ENCODE assay signal across 8 cellular contexts in genomic region chr1:26432793-26433192, GRCh38. TPM values are rescaled to one million over a fixed set of nuclear protein-coding genes. Genes with fewer than 3 reads are reported as not detected.
DNase-seq lines count a peak whose midpoint lies in the region; ATAC-seq and TF ChIP-seq lines count a peak whose summit lies in the region.

No MANE protein-coding gene starts in this region.

- CTCF ChIA-PET in activated B cell treated with CpG ODN at 0.5 μM for 24 hours (lab: Charles Lee) = interaction anchor here (1.1 to 1.7 kb wide), 4 partner anchors 15 to 67 kb away, joined by 6 to 15 read pairs (median 8); no protein-coding TSS in a partner anchor

- H3K36me3 ChIP-seq in H7 (replicated peaks; ENCODE audit: control insufficient read depth, insufficient read depth, low read length) (peaks cover 7% of the 10 kb centered on the region), hepatocyte (replicated peaks; ENCODE audit: insufficient read depth, low read depth) (no peaks in the 10 kb centered on the region), skeletal muscle tissue (ENCODE audit: control insufficient read depth in 3 of 3, insufficient read depth in 3 of 3, low read length in 3 of 3) (peaks cover 6 to 17% (median 7%) of the 10 kb centered on the region in 3 donors)

- TF ChIP-seq CTCF in activated B cell treated with CpG ODN at 0.5 μM for 24 hours (IDR thresholded peaks at IDR 0.05) (no peak), hepatocyte (IDR thresholded peaks at IDR 0.05; ENCODE audit: poor library complexity) (no peak), GM20000 (IDR thresholded peaks at IDR 0.05; ENCODE audit: extremely low read depth, missing control alignments) (no peak)

- no peaks in the 10 kb centered on the region for H3K9me3 Mint-ChIP-seq in activated B cell treated with CpG ODN at 0.5 μM for 24 hours

- ATAC-seq in activated B cell treated with CpG ODN at 0.5 μM for 24 hours (ENCODE audit: low read depth) = no peak

- peak overlapping the region; percentile 52 for H2AFZ ChIP-seq in hepatocyte

- peaks cover 11% of the 10 kb centered on the region for H3K4me1 ChIP-seq in hepatocyte (ENCODE audit: insufficient read depth)
- peaks cover 10 to 18% (median 15%) of the 10 kb centered on the region in 3 donors for H3K4me1 ChIP-seq in skeletal muscle tissue (ENCODE audit: control insufficient read depth in 3 of 3, insufficient read depth in 3 of 3, low read length in 3 of 3)

- peak overlapping the region; percentile 50 for H3K4me3 ChIP-seq in H7 (ENCODE audit: insufficient read depth, low read depth, low read length)
- H3K4me3 ChIP-seq in hepatocyte = peak overlapping the region; percentile 35
- H3K4me3 ChIP-seq in skeletal muscle tissue (ENCODE audit: low read length in 3 of 3) = peak overlapping the region; percentile 84 to 95 (median 90)

- H3K27me3 Mint-ChIP-seq in activated B cell treated with CpG ODN at 0.5 μM for 24 hours = no peaks in the 10 kb centered on the region

- no peaks in the 10 kb centered on the region for H4K20me1 ChIP-seq in hepatocyte (ENCODE audit: insufficient read depth, poor library complexity, severe bottlenecking)

- peaks cover 17% of the 10 kb centered on the region for H3K36me3 Mint-ChIP-seq in activated B cell treated with CpG ODN at 0.5 μM for 24 hours (ENCODE audit: low read depth)

- H3K4me2 ChIP-seq in hepatocyte = peak overlapping the region; percentile 92

- peak overlapping the region; percentile 79 to 91 (median 80) for H3K9ac ChIP-seq in skeletal muscle tissue (ENCODE audit: low read depth in 1 of 3, low read length in 3 of 3)

- no peaks in the 10 kb centered on the region for H3K9me2 ChIP-seq in hepatocyte (replicated peaks; ENCODE audit: insufficient read depth)

- intact Hi-C loops in activated B cell treated with CpG ODN at 0.5 μM for 24 hours (cut with micrococcal nuclease) = loop anchor here (1.0 to 5.0 kb wide), 7 partner anchors 24 to 525 kb away; partner anchors contain the start of genes HMGN2, PDIK1L and STMN1

- H3K27me3 ChIP-seq in H7 (ENCODE audit: control insufficient read depth, insufficient read depth, low read length) = no peaks in the 10 kb centered on the region
- no peaks in the 10 kb centered on the region for H3K27me3 ChIP-seq in hepatocyte
- no peaks in the 10 kb centered on the region for H3K27me3 ChIP-seq in skeletal muscle tissue (ENCODE audit: control insufficient read depth in 3 of 3, insufficient read depth in 3 of 3, low read length in 3 of 3)

- H3K4me1 Mint-ChIP-seq in activated B cell treated with CpG ODN at 0.5 μM for 24 hours = peaks cover 23% of the 10 kb centered on the region

- POLR2A ChIA-PET in activated B cell treated with CpG ODN at 0.5 μM for 24 hours (lab: Charles Lee) = interaction anchor here (0.6 to 1.8 kb wide), 12 partner anchors 12 to 435 kb away, joined by 3 to 45 read pairs (median 5); partner anchors contain the start of genes HMGN2, PAFAH2, PDIK1L and ZNF593

- WGBS in hepatocyte (ENCODE audit: low lambda C conversion rate, missing lambda C conversion rate) = 59% methylated on average over 3 of the region's 3 CpGs

- H3K9me3 ChIP-seq in hepatocyte (ENCODE audit: low read depth) (no peaks in the 10 kb centered on the region), skeletal muscle tissue (ENCODE audit: control insufficient read depth in 3 of 3, low read length in 3 of 3) (no peaks in the 10 kb centered on the region)

- DNase-seq in H7 (no peak), activated B cell treated with CpG ODN at 0.5 μM for 24 hours (no peak), hepatocyte (ENCODE audit: low spot score) (no peak), COR-L47 (lab: John Stamatoyannopoulos, UW) (no peak), occipital lobe (lab: John Stamatoyannopoulos, UW) (no peak), GM20000 (ENCODE audit: low spot score) (no peak)
- no peak for DNase-seq in activated CD4-positive, CD25-positive, alpha-beta regulatory T cell treated with anti-CD3 and anti-CD28 coated beads, Interleukin-2, amount 50 U/mL, for 72 hours

- peak overlapping the region; percentile 95 for H3K4me3 Mint-ChIP-seq in activated B cell treated with CpG ODN at 0.5 μM for 24 hours

- peak overlapping the region; percentile 94 for H3K27ac Mint-ChIP-seq in activated B cell treated with CpG ODN at 0.5 μM for 24 hours

- peaks cover 26% of the 10 kb centered on the region for H3K79me2 ChIP-seq in hepatocyte

- H3K27ac ChIP-seq in hepatocyte (peak overlapping the region; percentile 89), skeletal muscle tissue (ENCODE audit: low read depth, low read length) (peak overlapping the region; percentile 82)

RNA-seq across cellular contexts. Expression of gene DHDDS, which starts 0.7 kb away (rescaled TPM):
- 52.9 and 60.0 TPM in 2 replicates for total RNA-seq in H7 (2014; rRNA removed; shearing (Covaris generic))
- 53.0 and 65.0 TPM in 2 replicates for total RNA-seq in activated B cell treated with CpG ODN at 0.5 μM for 24 hours
- 34.2 and 42.9 TPM in 2 replicates for total RNA-seq in hepatocyte
- 44.9 and 53.9 TPM in 2 replicates for polyA plus RNA-seq in hepatocyte
- 23.5 TPM for total RNA-seq in skeletal muscle tissue
- 27.3 TPM for total RNA-seq in occipital lobe

RNA-seq across cellular contexts. Expression of gene LIN28A, which starts 22.2 kb away (rescaled TPM):
- 863 and 868 TPM in 2 replicates for total RNA-seq in H7 (2014; rRNA removed; shearing (Covaris generic))
- total RNA-seq in activated B cell treated with CpG ODN at 0.5 μM for 24 hours (not detected in 2 replicates), hepatocyte (0.43 and 0.64 TPM in 2 replicates), skeletal muscle tissue (not detected), occipital lobe (not detected)
- polyA plus RNA-seq in hepatocyte = 0.13 and 0.23 TPM in 2 replicates

RNA-seq across cellular contexts. Expression of gene HMGN2, which starts 39.4 kb away (rescaled TPM):
- total RNA-seq in H7 (2014; rRNA removed; shearing (Covaris generic)) = 488 and 543 TPM in 2 replicates
- total RNA-seq in activated B cell treated with CpG ODN at 0.5 μM for 24 hours = 462 and 493 TPM in 2 replicates
- 214 and 215 TPM in 2 replicates for total RNA-seq in hepatocyte
- 467 and 520 TPM in 2 replicates for polyA plus RNA-seq in hepatocyte
- 362 TPM for total RNA-seq in skeletal muscle tissue
- 228 TPM for total RNA-seq in occipital lobe

Comparison
In these comparisons a context has a peak if more than half of its experiments do, and no peak if none do; other contexts are left out.
1. H3K4me3 ChIP-seq: peak in every context shown above with its lines; median percentile 90 in skeletal muscle tissue; 50 in H7; 35 in hepatocyte.
2. RNA of gene LIN28A, which starts 22.2 kb away (total RNA-seq): 863 to 868 TPM in H7; 0.43 to 0.64 TPM in hepatocyte, not detected in activated B cell treated with CpG ODN at 0.5 μM for 24 hours, not detected in skeletal muscle tissue (single experiment) and not detected in occipital lobe (single experiment); every median in the first group is over 100 times any median in the second.